9 cellular contexts compared by ENCODE assay signal in the genomic region with DNA sequence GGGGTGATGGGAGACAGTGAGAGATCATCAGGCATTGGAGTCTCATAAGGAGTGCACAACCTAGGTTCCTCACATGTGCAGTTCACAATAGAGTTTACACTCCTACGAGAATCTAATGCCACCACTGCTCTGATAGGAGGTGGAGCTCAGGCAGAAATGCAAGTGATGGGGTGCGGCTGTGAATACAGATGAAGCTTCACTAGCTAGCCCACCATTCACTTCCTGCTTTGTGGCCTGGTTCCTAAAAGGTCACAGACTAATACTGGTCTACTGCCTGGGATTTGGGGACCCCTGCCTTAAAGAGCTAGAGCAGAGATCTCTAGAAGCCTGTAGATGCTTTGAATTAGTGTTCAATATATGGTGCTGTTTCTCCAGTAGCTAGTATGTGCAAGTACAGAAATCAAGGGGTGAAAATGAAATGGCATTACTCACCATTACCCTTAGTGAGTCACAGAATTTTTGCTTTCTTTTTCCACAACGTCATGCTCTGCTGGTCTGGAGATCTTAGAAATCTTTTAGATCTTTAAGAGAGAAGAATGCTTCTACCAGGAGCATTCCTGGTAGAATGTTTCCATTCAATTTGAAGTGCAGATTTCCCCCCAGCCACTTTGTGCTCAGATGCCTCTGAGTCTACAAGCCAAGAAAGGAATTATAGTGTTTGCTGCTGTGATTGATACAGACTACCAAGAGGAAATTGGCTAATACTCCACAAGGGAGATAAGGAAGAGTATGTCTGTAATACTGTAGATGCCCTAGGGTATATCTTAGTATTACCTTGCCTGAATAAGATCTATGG.
DNase-seq lines count a peak whose midpoint lies in the region; ATAC-seq, FAIRE-seq and TF ChIP-seq lines count a peak whose summit lies in the region.
"Had no signal": no experiment of that assay in that cellular context is flagged by ENCODE, and none has a peak within 500 bp of the region (broad histone marks: within the 10 kb centered on the region; RNA-seq: fewer than 3 reads in every experiment).

No MANE protein-coding gene starts in this region.

- no peaks in the 10 kb centered on the region for H3K4me1 Mint-ChIP-seq in activated CD4-positive, alpha-beta T cell treated with anti-CD3 and anti-CD28 coated beads, Interleukin-2, amount 10 ng/mL, durations not matched to agents 7 days and 5 days
- H3K4me1 Mint-ChIP-seq in naive thymus-derived CD4-positive, alpha-beta T cell: no peaks in the 10 kb centered on the region

- peaks cover 9% of the 10 kb centered on the region for H3K4me1 ChIP-seq in endothelial cell of umbilical vein (ENCODE audit: control insufficient read depth, extremely low read depth, insufficient read depth, low read length)
- H3K4me1 ChIP-seq in naive thymus-derived CD4-positive, alpha-beta T cell (ENCODE audit: control insufficient read depth in 2 of 2, insufficient read depth in 2 of 2, low read length in 2 of 2): no peaks in the 10 kb centered on the region

- no peak for TF ChIP-seq POLR2A in endothelial cell of umbilical vein (IDR thresholded peaks at IDR 0.05; ENCODE audit: low read depth, low read length)

- BruUV-seq in endothelial cell of umbilical vein (replicated peaks; lab: Mats Ljungman, UMichigan): no TSS peak

- H3K4me3 Mint-ChIP-seq in activated CD4-positive, alpha-beta T cell treated with anti-CD3 and anti-CD28 coated beads, Interleukin-2, amount 10 ng/mL, durations not matched to agents 7 days and 5 days: no peak overlapping the region
- no peak overlapping the region for H3K4me3 Mint-ChIP-seq in naive thymus-derived CD4-positive, alpha-beta T cell

- peak; percentile 86 for FAIRE-seq in endothelial cell of umbilical vein (lab: Jason Lieb, UNC)

- H3K27me3 ChIP-seq in endothelial cell of umbilical vein (ENCODE audit: control insufficient read depth in 2 of 2, insufficient read depth in 2 of 2, low read length in 2 of 2): no peaks in the 10 kb centered on the region
- no peaks in the 10 kb centered on the region for H3K27me3 ChIP-seq in naive thymus-derived CD4-positive, alpha-beta T cell (ENCODE audit: control insufficient read depth in 2 of 2, insufficient read depth in 2 of 2, low read length in 2 of 2)

- H3K9me3 ChIP-seq in endothelial cell of umbilical vein (replicated peaks; ENCODE audit: control insufficient read depth, insufficient read depth, low read length): no peaks in the 10 kb centered on the region
- peaks cover 0 to 6% (median 0%) of the 10 kb centered on the region in 3 experiments for H3K9me3 ChIP-seq in naive thymus-derived CD4-positive, alpha-beta T cell (ENCODE audit: control insufficient read depth in 2 of 3, low read length in 3 of 3)
- H3K9me3 ChIP-seq: thoracic aorta had no signal

- no peak for TF ChIP-seq CTCF in AG09309 (IDR thresholded peaks at IDR 0.05; ENCODE audit: control insufficient read depth, insufficient read depth, low read depth, low read length, missing control alignments)
- TF ChIP-seq CTCF in endothelial cell of umbilical vein (IDR thresholded peaks at IDR 0.05; ENCODE audit: extremely low read depth in 1 of 2, insufficient read depth in 1 of 2, low read depth in 1 of 2, low read length in 2 of 2): no peak

- H3K27ac Mint-ChIP-seq in activated CD4-positive, alpha-beta T cell treated with anti-CD3 and anti-CD28 coated beads, Interleukin-2, amount 10 ng/mL, durations not matched to agents 7 days and 5 days: no peak overlapping the region
- no peak overlapping the region for H3K27ac Mint-ChIP-seq in naive thymus-derived CD4-positive, alpha-beta T cell

- no peaks in the 10 kb centered on the region for H3K36me3 Mint-ChIP-seq in activated CD4-positive, alpha-beta T cell treated with anti-CD3 and anti-CD28 coated beads, Interleukin-2, amount 10 ng/mL, durations not matched to agents 7 days and 5 days (ENCODE audit: low read depth)
- H3K36me3 Mint-ChIP-seq in naive thymus-derived CD4-positive, alpha-beta T cell: no peaks in the 10 kb centered on the region

- CTCF ChIA-PET in endothelial cell of umbilical vein (lab: Charles Lee): interaction anchor here (1.3 to 1.5 kb wide), 2 partner anchors 15 to 775 kb away, joined by 3 read pairs; no protein-coding TSS in a partner anchor
- CTCF ChIA-PET in activated CD4-positive, alpha-beta T cell treated with anti-CD3 and anti-CD28 coated beads, Interleukin-2, amount 10 ng/mL, durations not matched to agents 7 days and 5 days (lab: Charles Lee): no interaction called here
- CTCF ChIA-PET in naive thymus-derived CD4-positive, alpha-beta T cell (lab: Charles Lee): interaction anchor here (0.6 kb wide), 1 partner anchor 287 kb away, joined by 3 read pairs; no protein-coding TSS in a partner anchor

- peak overlapping the region; percentile 43 for H3K27ac ChIP-seq in endothelial cell of umbilical vein (ENCODE audit: insufficient read depth, low read depth, low read length)
- no peak overlapping the region for H3K27ac ChIP-seq in naive thymus-derived CD4-positive, alpha-beta T cell (ENCODE audit: low read depth, low read length)
- H3K27ac ChIP-seq: thoracic aorta had no signal

- intact Hi-C loops in endothelial cell of umbilical vein (cut with micrococcal nuclease): loop anchor here (2.0 kb wide), 1 partner anchor 16 kb away; no protein-coding TSS in a partner anchor
- intact Hi-C loops in naive thymus-derived CD4-positive, alpha-beta T cell (cut with micrococcal nuclease): no loop called here

- ATAC-seq in GM21423 (IDR thresholded peaks at IDR 0.05; ENCODE audit: unreplicated experiment) (peak; percentile 78), HG03469 (IDR thresholded peaks at IDR 0.05; ENCODE audit: unreplicated experiment) (peak; percentile 61)
- ATAC-seq in naive thymus-derived CD4-positive, alpha-beta T cell: no peak

- peak overlapping the region; percentile 92 for H2AFZ ChIP-seq in endothelial cell of umbilical vein (ENCODE audit: low read depth, low read length)

- no peak overlapping the region for H3K4me3 ChIP-seq in AG09309 (ENCODE audit: control insufficient read depth, low read depth, low read length)
- H3K4me3 ChIP-seq in endothelial cell of umbilical vein (replicated peaks in 1 of 3; ENCODE audit: insufficient read depth in 1 of 3, low read depth in 1 of 3, low read length in 3 of 3): no peak overlapping the region
- no peak overlapping the region for H3K4me3 ChIP-seq in naive thymus-derived CD4-positive, alpha-beta T cell (ENCODE audit: low read length)
- H3K4me3 ChIP-seq: thoracic aorta had no signal

- H3K9me3 Mint-ChIP-seq in activated CD4-positive, alpha-beta T cell treated with anti-CD3 and anti-CD28 coated beads, Interleukin-2, amount 10 ng/mL, durations not matched to agents 7 days and 5 days: no peaks in the 10 kb centered on the region
- H3K9me3 Mint-ChIP-seq in naive thymus-derived CD4-positive, alpha-beta T cell: peaks cover 0 to 6% (median 2%) of the 10 kb centered on the region in 11 donors

- no peaks in the 10 kb centered on the region for H3K27me3 Mint-ChIP-seq in activated CD4-positive, alpha-beta T cell treated with anti-CD3 and anti-CD28 coated beads, Interleukin-2, amount 10 ng/mL, durations not matched to agents 7 days and 5 days
- no peaks in the 10 kb centered on the region for H3K27me3 Mint-ChIP-seq in naive thymus-derived CD4-positive, alpha-beta T cell

- peak overlapping the region; percentile 50 for H3K4me2 ChIP-seq in endothelial cell of umbilical vein (ENCODE audit: insufficient read depth, low read length)

- no peaks in the 10 kb centered on the region for H3K79me2 ChIP-seq in endothelial cell of umbilical vein (ENCODE audit: control insufficient read depth, insufficient read depth, low read length)

- dilution Hi-C loops in endothelial cell of umbilical vein (cut with MboI; ENCODE audit: extremely low pct_ligation_motif_present, low sequenced_read_pairs): no loop called here

- no peaks in the 10 kb centered on the region for H4K20me1 ChIP-seq in endothelial cell of umbilical vein (replicated peaks; ENCODE audit: control insufficient read depth, extremely low read depth, insufficient read depth, low read length)

- no peaks in the 10 kb centered on the region for H3K9me1 ChIP-seq in endothelial cell of umbilical vein (replicated peaks; ENCODE audit: control insufficient read depth, extremely low read depth, insufficient read depth, low read length)

- DNase-seq in AG09309 (ENCODE audit: low read depth): peak; percentile 8
- DNase-seq in endothelial cell of umbilical vein (ENCODE audit: low read depth, low spot score): peak; percentile 77
- DNase-seq in hypothalamus (lab: John Stamatoyannopoulos, UW): no peak
- no peak for DNase-seq in activated T-cell treated with anti-CD3 and anti-CD28 coated beads for 4 hours
- DNase-seq in activated CD4-positive, alpha-beta T cell treated with anti-CD3 and anti-CD28 coated beads, Interleukin-2, amount 10 ng/mL, durations not matched to agents 7 days and 5 days: no peak
- no peak for DNase-seq in naive thymus-derived CD4-positive, alpha-beta T cell

- H3K9ac ChIP-seq in endothelial cell of umbilical vein (replicated peaks; ENCODE audit: extremely low read depth, insufficient read depth, low read length): peak overlapping the region; percentile 4

- POLR2A ChIA-PET in endothelial cell of umbilical vein (lab: Charles Lee): no interaction called here
- POLR2A ChIA-PET in activated CD4-positive, alpha-beta T cell treated with anti-CD3 and anti-CD28 coated beads, Interleukin-2, amount 10 ng/mL, durations not matched to agents 7 days and 5 days (lab: Charles Lee): no interaction called here
- POLR2A ChIA-PET in naive thymus-derived CD4-positive, alpha-beta T cell (lab: Charles Lee): no interaction called here

- H3K36me3 ChIP-seq in endothelial cell of umbilical vein (ENCODE audit: control insufficient read depth in 2 of 2, extremely low read depth in 1 of 2, insufficient read depth in 2 of 2, low read length in 2 of 2): no peaks in the 10 kb centered on the region
- H3K36me3 ChIP-seq in naive thymus-derived CD4-positive, alpha-beta T cell (ENCODE audit: control insufficient read depth in 2 of 3, insufficient read depth in 3 of 3, low read length in 3 of 3): no peaks in the 10 kb centered on the region
- H3K36me3 ChIP-seq: thoracic aorta had no signal

TF ChIP-seq in endothelial cell of umbilical vein, 7 proteins besides CTCF, POLR2A, EP300 and RAD21:
- TF ChIP-seq JUN (IDR thresholded peaks at IDR 0.05; ENCODE audit: borderline replicate concordance, insufficient read depth, insufficient read length, low read depth) (peak; percentile 76), MYC (IDR thresholded peaks at IDR 0.05; ENCODE audit: low read depth, low read length) (no peak), FOS (IDR thresholded peaks at IDR 0.05; ENCODE audit: borderline replicate concordance, insufficient read depth, low read length) (peak; percentile 68), GATA2 (IDR thresholded peaks at IDR 0.05; ENCODE audit: insufficient read depth, insufficient read length, low read depth, low read length) (peak; percentile 66)

Comparison
In these comparisons a context has a peak if more than half of its experiments do, and no peak if none do; other contexts are left out.
1. DNase-seq: peak in AG09309 (single experiment) and endothelial cell of umbilical vein (single experiment); none in hypothalamus (0 of 51), activated T-cell treated with anti-CD3 and anti-CD28 coated beads for 4 hours (single experiment), activated CD4-positive, alpha-beta T cell treated with anti-CD3 and anti-CD28 coated beads, Interleukin-2, amount 10 ng/mL, durations not matched to agents 7 days and 5 days (single experiment) and naive thymus-derived CD4-positive, alpha-beta T cell (0 of 9).